21 cellular contexts compared by ENCODE assay signal in the genomic region with DNA sequence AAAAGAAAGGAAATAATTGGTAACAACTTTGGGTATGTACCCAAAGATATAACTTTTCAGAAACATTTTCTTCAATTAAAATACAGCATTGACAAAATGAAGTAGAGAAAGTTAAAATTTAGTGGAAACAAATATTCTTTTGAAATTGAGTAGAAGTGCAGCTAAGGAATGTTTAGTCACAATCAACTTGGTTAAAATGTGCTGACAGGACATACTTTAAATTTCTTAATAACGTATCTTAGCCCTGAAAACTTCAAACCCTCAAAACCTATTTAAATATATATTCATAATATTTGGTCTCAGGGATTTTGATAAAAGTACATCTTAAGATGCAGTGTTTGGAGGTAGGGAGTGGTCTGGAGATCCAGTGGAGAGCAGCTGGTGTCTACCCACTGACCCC.
A peak's percentile ranks its signal among the peaks of the same experiment; 100 is the strongest.
DNase-seq lines count a peak whose midpoint lies in the region; ATAC-seq, FAIRE-seq and TF ChIP-seq lines count a peak whose summit lies in the region.
"Had no signal": no experiment of that assay in that cellular context is flagged by ENCODE, and none has a peak within 500 bp of the region (broad histone marks: within the 10 kb centered on the region; RNA-seq: fewer than 3 reads in every experiment).

No MANE protein-coding gene starts in this region.

- H4K20me1 ChIP-seq in GM23248 (ENCODE audit: insufficient read depth) = no peaks in the 10 kb centered on the region
- H4K20me1 ChIP-seq in KMS-11 (ENCODE audit: insufficient read depth) = no peaks in the 10 kb centered on the region
- no peaks in the 10 kb centered on the region for H4K20me1 ChIP-seq in K562 (replicated peaks; ENCODE audit: control insufficient read depth, insufficient read depth, low read length)
- H4K20me1 ChIP-seq: BLaER1 had no signal

- H3K27me3 Mint-ChIP-seq in CD8-positive, alpha-beta T cell (ENCODE audit: low read depth) = no peaks in the 10 kb centered on the region
- H3K27me3 Mint-ChIP-seq: B cell; CD4-positive, CD25-positive, alpha-beta regulatory T cell; CD8-positive, alpha-beta memory T cell had no signal

- no peak overlapping the region for H3K27ac ChIP-seq in GM23248
- no peak overlapping the region for H3K27ac ChIP-seq in KMS-11
- H3K27ac ChIP-seq in K562 (ENCODE audit: extremely low read depth, low read depth, low read length) = no peak overlapping the region
- no peak overlapping the region for H3K27ac ChIP-seq in CD8-positive, alpha-beta T cell (ENCODE audit: low read depth, low read length)
- H3K27ac ChIP-seq: BLaER1, C4-2B had no signal

- no peak for FAIRE-seq in K562 (lab: Jason Lieb, UNC)
- FAIRE-seq: D721Med, GM12878, GM19239 had no signal

- H3K9me1 ChIP-seq in K562 (ENCODE audit: control insufficient read depth, insufficient read depth, low read length) = no peaks in the 10 kb centered on the region

- TF ChIP-seq EP300 in K562 (IDR thresholded peaks at IDR 0.05; ENCODE audit: low read length) = no peak

- intact Hi-C loops in K562 (cut with micrococcal nuclease) = no loop called here
- intact Hi-C loops in CD8-positive, alpha-beta T cell (cut with DNase I, micrococcal nuclease) = no loop called here

- H3K9me3 Mint-ChIP-seq in CD8-positive, alpha-beta T cell = peaks cover 3% of the 10 kb centered on the region
- H3K9me3 Mint-ChIP-seq: GM23338, H9 had no signal

- POLR2A ChIA-PET in K562 (lab: Yijun Ruan, JAX) = no interaction called here
- POLR2A ChIA-PET in CD8-positive, alpha-beta T cell (lab: Charles Lee) = no interaction called here

- H3K79me2 ChIP-seq in GM23248 (ENCODE audit: insufficient read depth) (no peaks in the 10 kb centered on the region), KMS-11 (ENCODE audit: insufficient read depth, low read depth) (no peaks in the 10 kb centered on the region), K562 (ENCODE audit: control insufficient read depth, insufficient read depth, low read length) (no peaks in the 10 kb centered on the region)

- H3K27me3 ChIP-seq in GM23248 (replicated peaks; ENCODE audit: insufficient read depth) (no peaks in the 10 kb centered on the region), KMS-11 (ENCODE audit: insufficient read depth, low read depth) (no peaks in the 10 kb centered on the region), K562 (ENCODE audit: control insufficient read depth in 2 of 2, insufficient read depth in 2 of 2, low read length in 2 of 2) (no peaks in the 10 kb centered on the region)
- no peaks in the 10 kb centered on the region for H3K27me3 ChIP-seq in CD8-positive, alpha-beta T cell (ENCODE audit: insufficient read depth, low read length)
- H3K27me3 ChIP-seq: BLaER1 had no signal

- H3K9me3 ChIP-seq in GM23248 (ENCODE audit: low read depth) = no peaks in the 10 kb centered on the region
- peaks cover 2% of the 10 kb centered on the region; the same call in 1 of the 2 replicates for H3K9me3 ChIP-seq in K562 (replicated peaks; ENCODE audit: control insufficient read depth, insufficient read depth, low read depth, low read length)
- H3K9me3 ChIP-seq in CD8-positive, alpha-beta T cell (ENCODE audit: low read length) = no peaks in the 10 kb centered on the region
- H3K9me3 ChIP-seq: BLaER1 had no signal

- H3K4me1 Mint-ChIP-seq in CD8-positive, alpha-beta T cell (ENCODE audit: low read depth) = no peaks in the 10 kb centered on the region
- H3K4me1 Mint-ChIP-seq: B cell; CD8-positive, alpha-beta memory T cell; GM23338; H9 had no signal

- in situ Hi-C loops in GM23248 (cut with MboI) = no loop called here
- in situ Hi-C loops in K562 (cut with MboI) = no loop called here

- no peaks in the 10 kb centered on the region for H3K36me3 Mint-ChIP-seq in CD8-positive, alpha-beta T cell
- H3K36me3 Mint-ChIP-seq: CD4-positive, CD25-positive, alpha-beta regulatory T cell; CD8-positive, alpha-beta memory T cell had no signal

- H3K4me1 ChIP-seq in GM23248 (ENCODE audit: insufficient read depth) = peaks cover 8% of the 10 kb centered on the region; the same call in 1 of the 2 replicates
- peaks cover 38% of the 10 kb centered on the region for H3K4me1 ChIP-seq in KMS-11 (ENCODE audit: low read depth, poor library complexity, severe bottlenecking)
- no peaks in the 10 kb centered on the region for H3K4me1 ChIP-seq in K562 (replicated peaks in 1 of 2; ENCODE audit: control insufficient read depth in 2 of 2, insufficient read depth in 2 of 2, low read length in 2 of 2)
- no peaks in the 10 kb centered on the region for H3K4me1 ChIP-seq in CD8-positive, alpha-beta T cell (ENCODE audit: insufficient read depth, low read length)
- H3K4me1 ChIP-seq: BLaER1 had no signal

- H3K27ac Mint-ChIP-seq in CD8-positive, alpha-beta T cell = no peak overlapping the region
- H3K27ac Mint-ChIP-seq: B cell; CD4-positive, CD25-positive, alpha-beta regulatory T cell; CD8-positive, alpha-beta memory T cell; GM23338; H9 had no signal

- no TSS peak for BruUV-seq in K562 (replicated peaks; lab: Mats Ljungman, UMichigan)

- no peaks in the 10 kb centered on the region for H3F3A ChIP-seq in GM23248 (ENCODE audit: insufficient read depth)

- no peak for TF ChIP-seq RAD21 in K562 (CRISPR knock-in tag; conservative IDR thresholded peaks at IDR 0.05 in 1 of 2, IDR thresholded peaks at IDR 0.05 in 1 of 2)

- DNase-seq in GM23248 (peak; percentile 3), K562 (ENCODE audit: extremely low read depth in 1 of 4, low spot score in 3 of 4) (no peak), activated gamma-delta T cell (lab: John Stamatoyannopoulos, UW) (no peak), UCSD-AML1 (lab: John Stamatoyannopoulos, UW; ENCODE audit: unreplicated experiment) (no peak)
- DNase-seq in CD8-positive, alpha-beta T cell = no peak
- DNase-seq: CD4-positive, CD25-positive, alpha-beta regulatory T cell; CD8-positive, alpha-beta memory T cell; DMS 273 treated with DMSO at 0.1 percent for 48 hours; DMS79; EL; GDM1; H9 had no signal

- H2AFZ ChIP-seq in GM23248 = no peak overlapping the region
- H2AFZ ChIP-seq in KMS-11 (ENCODE audit: low read depth) = no peak overlapping the region
- H2AFZ ChIP-seq in K562 (ENCODE audit: low read depth, low read length) = no peak overlapping the region
- H2AFZ ChIP-seq: GM23338 had no signal

- H3K9ac ChIP-seq in GM23248 = no peak overlapping the region
- no peak overlapping the region for H3K9ac ChIP-seq in KMS-11
- no peak overlapping the region for H3K9ac ChIP-seq in K562 (ENCODE audit: insufficient read depth in 1 of 2, low read depth in 2 of 2, low read length in 2 of 2)
- H3K9ac ChIP-seq: BLaER1 had no signal

- ATAC-seq in K562 = no peak
- no peak for ATAC-seq in CD8-positive, alpha-beta T cell
- ATAC-seq: GM12878, GM23338, HCT116 had no signal

- CTCF ChIA-PET in K562 (lab: Yijun Ruan, JAX; ENCODE audit: low intra/inter-chr PET ratio) = no interaction called here
- CTCF ChIA-PET in CD8-positive, alpha-beta T cell (lab: Charles Lee) = no interaction called here

- H3K4me2 ChIP-seq in GM23248 (ENCODE audit: unreplicated experiment) (no peak overlapping the region), KMS-11 (peak overlapping the region; percentile 7; the same call in 1 of the 2 replicates), K562 (ENCODE audit: insufficient read depth, low read length) (no peak overlapping the region)
- H3K4me2 ChIP-seq: BLaER1, GM23338 had no signal

- H3K4me3 ChIP-seq in GM23248 (no peak overlapping the region), KMS-11 (IDR thresholded peaks at IDR 0.05; ENCODE audit: insufficient read depth, low read depth, low read length) (no peak overlapping the region), K562 (no peak overlapping the region)
- no peak overlapping the region for H3K4me3 ChIP-seq in CD8-positive, alpha-beta T cell (ENCODE audit: low read depth, low read length)
- H3K4me3 ChIP-seq: BLaER1, GM12878, GM23338 had no signal

- TF ChIP-seq CTCF in KMS-11 (conservative IDR thresholded peaks at IDR 0.05; ENCODE audit: low read depth, low read length) (no peak), K562 (IDR thresholded peaks at IDR 0.05 in 2 of 3, conservative IDR thresholded peaks at IDR 0.05 in 1 of 3; ENCODE audit: insufficient read depth in 2 of 3, low read depth in 1 of 3, low read length in 3 of 3) (no peak)
- no peak for TF ChIP-seq CTCF in CD8-positive, alpha-beta T cell (IDR thresholded peaks at IDR 0.05)

- no peak for TF ChIP-seq POLR2A in K562 (conservative IDR thresholded peaks at IDR 0.05)

- no peak overlapping the region for H3K4me3 Mint-ChIP-seq in CD8-positive, alpha-beta T cell
- H3K4me3 Mint-ChIP-seq: B cell; CD4-positive, CD25-positive, alpha-beta regulatory T cell; CD8-positive, alpha-beta memory T cell; GM23338; H9 had no signal

- no peaks in the 10 kb centered on the region for H3K36me3 ChIP-seq in GM23248 (ENCODE audit: low read depth)
- H3K36me3 ChIP-seq in KMS-11 (ENCODE audit: insufficient read depth) = no peaks in the 10 kb centered on the region
- H3K36me3 ChIP-seq in K562 (ENCODE audit: control insufficient read depth, insufficient read depth, low read length) = no peaks in the 10 kb centered on the region
- no peaks in the 10 kb centered on the region for H3K36me3 ChIP-seq in CD8-positive, alpha-beta T cell (ENCODE audit: insufficient read depth, low read length)
- H3K36me3 ChIP-seq: BLaER1 had no signal

- no peaks in the 10 kb centered on the region; the same call in 1 of the 2 replicates for H3K9me2 ChIP-seq in GM23248 (ENCODE audit: insufficient read depth)

- WGBS in GM23248 (ENCODE audit: low coverage in 1 of 2, low lambda C conversion rate in 2 of 2, missing lambda C conversion rate in 2 of 2), 2 experiments = 38 to 65% methylated on average over 1 of the region's 1 CpG
- 0% methylated on average over 1 of the region's 1 CpG for WGBS in K562 (ENCODE audit: insufficient coverage, low coverage, missing lambda C conversion rate)

TF ChIP-seq in K562, 482 proteins besides CTCF, POLR2A, EP300 and RAD21:
- TF ChIP-seq MAFF (IDR thresholded peaks at IDR 0.05; ENCODE audit: low read length) = 0 out of 2 replicates have a peak, but pooled peaks have one; percentile 16
- TF ChIP-seq EP400 (IDR thresholded peaks at IDR 0.05) = no peak
- no peak for TF ChIP-seq FOXJ3 (CRISPR knock-in tag; IDR thresholded peaks at IDR 0.05)
- TF ChIP-seq MAFK (IDR thresholded peaks at IDR 0.05; ENCODE audit: low read length) = peak; percentile 27; the same call in 1 of the 2 replicates
- TF ChIP-seq ZNF316 (IDR thresholded peaks at IDR 0.05) = peak; percentile 51; the same call in 1 of the 2 replicates
- TF ChIP-seq BCOR (IDR thresholded peaks at IDR 0.05) = no peak
- no peak for TF ChIP-seq ZNF445 (CRISPR knock-in tag; IDR thresholded peaks at IDR 0.05; ENCODE audit: low read depth)
